9 cellular contexts compared by ENCODE assay signal in the genomic region with DNA sequence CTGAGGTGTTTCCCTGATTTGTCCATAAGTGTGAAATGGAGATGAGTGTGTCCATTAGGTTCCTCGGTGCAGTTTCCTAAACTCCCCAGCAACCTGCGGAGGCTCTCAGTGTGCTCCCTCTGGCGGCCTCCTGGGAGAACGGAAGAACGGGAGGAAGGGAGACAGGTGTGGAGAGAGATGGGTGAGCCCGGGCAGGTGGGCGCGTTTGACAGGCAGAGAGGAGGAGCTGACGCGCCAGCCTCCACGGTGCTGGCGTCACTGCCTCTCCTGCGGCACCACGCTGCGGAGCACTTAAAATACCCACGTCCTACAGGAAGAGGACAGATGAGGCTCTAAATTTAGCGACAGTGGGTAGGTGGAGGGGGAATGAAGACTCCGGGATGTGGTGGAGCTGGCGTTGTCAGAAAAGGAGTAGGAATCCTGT. TPM values are rescaled to one million over a fixed set of nuclear protein-coding genes. Genes with fewer than 3 reads are reported as not detected.
A peak's percentile ranks its signal among the peaks of the same experiment; 100 is the strongest.
DNase-seq lines count a peak whose midpoint lies in the region; TF ChIP-seq lines count a peak whose summit lies in the region.
"Had no signal": no experiment of that assay in that cellular context is flagged by ENCODE, and none has a peak within 500 bp of the region (broad histone marks: within the 10 kb centered on the region; RNA-seq: fewer than 3 reads in every experiment).

No MANE protein-coding gene starts in this region.

- H3K9me3 ChIP-seq in cardiac muscle cell (ENCODE audit: low read depth): no peaks in the 10 kb centered on the region

- intact Hi-C loops in posterior vena cava (cut with DNase I): no loop called here

- no peaks in the 10 kb centered on the region for H3K4me1 ChIP-seq in cardiac muscle cell (ENCODE audit: low read depth)

- DNase-seq in ELF-1 (ENCODE audit: low read depth, low spot score) (peak; percentile 60), NCI-H146 treated with DMSO at 0.1 percent for 48 hours (lab: John Stamatoyannopoulos, UW; ENCODE audit: unreplicated experiment) (peak; percentile 97), activated T-cell treated with anti-CD3 and anti-CD28 coated beads for 48 hours (ENCODE audit: low read depth) (peak; percentile 27), cardiac muscle cell (ENCODE audit: low read depth in 1 of 2, low spot score in 1 of 2) (peak in 1 of 2 donors; percentile 65), retinal pigment epithelial cell (ENCODE audit: low read depth) (no peak), NOMO-1 treated with dmso at 0.1 percent for 144 hours (lab: John Stamatoyannopoulos, UW; ENCODE audit: unreplicated experiment) (no peak), posterior vena cava (ENCODE audit: low spot score) (no peak), AG08396 (ENCODE audit: low spot score) (no peak)

- no peak overlapping the region for H3K27ac ChIP-seq in cardiac muscle cell

- no peaks in the 10 kb centered on the region for H3K27me3 ChIP-seq in cardiac muscle cell

- H3K4me3 ChIP-seq in cardiac muscle cell: no peak overlapping the region
- no peak overlapping the region for H3K4me3 ChIP-seq in retinal pigment epithelial cell (ENCODE audit: low read length)

- H3K36me3 ChIP-seq in cardiac muscle cell: no peaks in the 10 kb centered on the region

- TF ChIP-seq CTCF in cardiac muscle cell (IDR thresholded peaks at IDR 0.05; ENCODE audit: low read depth, low read length): peak; percentile 59
- peak; percentile 73 for TF ChIP-seq CTCF in retinal pigment epithelial cell (conservative IDR thresholded peaks at IDR 0.05; ENCODE audit: low read depth, low read length)

RNA-seq across cellular contexts. Expression of gene PEX5, which starts 26.8 kb away (rescaled TPM):
- 41.7 and 50.1 TPM in 2 replicates for total RNA-seq in cardiac muscle cell
- 20.4 and 20.8 TPM in 2 replicates for polyA plus RNA-seq in cardiac muscle cell
- total RNA-seq in posterior vena cava: 10 to 100 TPM; 34.7 to 39.6 TPM

RNA-seq across cellular contexts. Expression of gene CLSTN3, which starts 32.5 kb away (rescaled TPM):
- 32.0 and 35.5 TPM in 2 replicates for total RNA-seq in cardiac muscle cell
- 14.0 and 27.2 TPM in 2 replicates for polyA plus RNA-seq in cardiac muscle cell
- 10 to 100 TPM; 31.0 to 31.7 TPM for total RNA-seq in posterior vena cava

RNA-seq across cellular contexts. Expression of gene RBP5, which starts 34.0 kb away (rescaled TPM):
- total RNA-seq in cardiac muscle cell: 0.95 and 8.9 TPM in 2 replicates
- polyA plus RNA-seq in cardiac muscle cell: 1.5 and 4.1 TPM in 2 replicates
- 1 to 10 TPM; 5.1 to 5.7 TPM for total RNA-seq in posterior vena cava
- total RNA-seq: LHCN-M2 had no signal

RNA-seq across cellular contexts. Expression of gene C1RL, which starts 53.7 kb away (rescaled TPM):
- total RNA-seq in cardiac muscle cell: 18.4 and 32.4 TPM in 2 replicates
- polyA plus RNA-seq in cardiac muscle cell: 12.2 and 14.3 TPM in 2 replicates
- total RNA-seq in posterior vena cava: 100 to 1,000 TPM in 1 of 2 donors, 10 to 100 TPM in 1; 79.5 to 122 TPM

Comparison
In these comparisons a context has a peak if more than half of its experiments do, and no peak if none do; other contexts are left out.
1. DNase-seq: peak in ELF-1 (single experiment), NCI-H146 treated with DMSO at 0.1 percent for 48 hours (single experiment) and activated T-cell treated with anti-CD3 and anti-CD28 coated beads for 48 hours (single experiment); none in retinal pigment epithelial cell (single experiment), NOMO-1 treated with dmso at 0.1 percent for 144 hours (single experiment), posterior vena cava (single experiment) and AG08396 (single experiment).